In genomic region chr9:130286072-130286770, GRCh38 we compare ENCODE assay signal across 18 cellular contexts. TPM values are rescaled to one million over a fixed set of nuclear protein-coding genes. Genes with fewer than 3 reads are reported as not detected.
DNase-seq lines count a peak whose midpoint lies in the region; ATAC-seq and TF ChIP-seq lines count a peak whose summit lies in the region.
"Had no signal": no experiment of that assay in that cellular context is flagged by ENCODE, and none has a peak within 500 bp of the region (broad histone marks: within the 10 kb centered on the region; RNA-seq: fewer than 3 reads in every experiment).

No MANE protein-coding gene starts in this region.

- H3K4me3 ChIP-seq in HEK293 (ENCODE audit: low read depth, low read length): no peak overlapping the region
- no peak overlapping the region for H3K4me3 ChIP-seq in endodermal cell (ENCODE audit: low read length)
- H3K4me3 ChIP-seq in sigmoid colon: no peak overlapping the region

- TF ChIP-seq POLR2A in sigmoid colon (IDR thresholded peaks at IDR 0.05): no peak

- H3K27me3 ChIP-seq in endodermal cell (ENCODE audit: control insufficient read depth, insufficient read depth, low read length, poor library complexity, severe bottlenecking) (no peaks in the 10 kb centered on the region), sigmoid colon (no peaks in the 10 kb centered on the region)

- H3K27ac ChIP-seq in HEK293 (ENCODE audit: extremely low read depth, low read depth, low read length): no peak overlapping the region
- no peak overlapping the region for H3K27ac ChIP-seq in endodermal cell (ENCODE audit: low read depth, low read length)
- peak overlapping the region in 3 of 4 donors; percentile 56 to 95 (median 91) for H3K27ac ChIP-seq in sigmoid colon

- H3K4me3 Mint-ChIP-seq in endodermal cell: no peak overlapping the region

- peaks cover 6% of the 10 kb centered on the region for H3K4me1 Mint-ChIP-seq in endodermal cell

- TF ChIP-seq CTCF in HEK293 (tag by site-specific recombination; IDR thresholded peaks at IDR 0.05): no peak
- TF ChIP-seq CTCF in endodermal cell (conservative IDR thresholded peaks at IDR 0.05): no peak
- TF ChIP-seq CTCF in sigmoid colon (IDR thresholded peaks at IDR 0.05): no peak

- H3K9me3 ChIP-seq in HEK293 (ENCODE audit: control insufficient read depth, insufficient read depth, low read depth, low read length) (no peaks in the 10 kb centered on the region), endodermal cell (ENCODE audit: control insufficient read depth, low read length) (no peaks in the 10 kb centered on the region), sigmoid colon (no peaks in the 10 kb centered on the region)

- H3K27ac Mint-ChIP-seq in endodermal cell: no peak overlapping the region

- H3K36me3 Mint-ChIP-seq in endodermal cell (ENCODE audit: low read depth): no peaks in the 10 kb centered on the region

- CTCF ChIA-PET in HEK293 (lab: Yijun Ruan, JAX): no interaction called here

- H3K27me3 Mint-ChIP-seq in endodermal cell (ENCODE audit: insufficient read depth): no peaks in the 10 kb centered on the region

- intact Hi-C loops in sigmoid colon (cut with DNase I): loop anchor here (5.0 kb wide), 1 partner anchor 41 kb away; no protein-coding TSS in a partner anchor

- WGBS in endodermal cell (ENCODE audit: insufficient coverage in 1 of 2, insufficient read length in 1 of 2), 2 experiments: 87 to 89% methylated on average over 14 to 17 of the region's 17 CpGs
- 85 to 86% methylated on average over 17 of the region's 17 CpGs for WGBS in sigmoid colon, 2 donors

- no peak overlapping the region for H3K9ac ChIP-seq in endodermal cell (ENCODE audit: extremely low read depth, low read length, poor library complexity, severe bottlenecking)

- no peaks in the 10 kb centered on the region for H3K9me3 Mint-ChIP-seq in endodermal cell

- H3K4me1 ChIP-seq in HEK293 (ENCODE audit: control insufficient read depth, insufficient read depth, low read length): peaks cover 8% of the 10 kb centered on the region
- H3K4me1 ChIP-seq in endodermal cell (ENCODE audit: control insufficient read depth, insufficient read depth, low read length): no peaks in the 10 kb centered on the region
- H3K4me1 ChIP-seq in sigmoid colon: peaks cover 0 to 99% (median 85%) of the 10 kb centered on the region in 4 donors

- POLR2A ChIA-PET in HEK293 (lab: Yijun Ruan, JAX): interaction anchor here (0.6 kb wide), 1 partner anchor 48 kb away, joined by 3 read pairs; no protein-coding TSS in a partner anchor

- DNase-seq in endodermal cell (peak; percentile 31), islet precursor cell (peak; percentile 52), sigmoid colon (no peak), SKM-1 (lab: John Stamatoyannopoulos, UW; ENCODE audit: unreplicated experiment) (no peak), NCI-H526 (lab: John Stamatoyannopoulos, UW) (no peak)
- no peak for DNase-seq in activated CD4-positive, CD25-positive, alpha-beta regulatory T cell (lab: John Stamatoyannopoulos, UW)
- DNase-seq: C1 segment of cervical spinal cord; KG1; NCI-H1105 treated with DMSO at 0.1 percent for 48 hours; NCI-H1694; NCI-H2081 treated with DMSO at 0.1 percent for 48 hours; NCI-H446 treated with DMSO at 0.1 percent for 48 hours; NCI-H748 treated with DMSO at 0.1 percent for 48 hours; NK-92 treated with Interleukin-12 subunit alpha and Interleukin-12 subunit beta, amount 100 ng/mL, for 24 hours; SHP77 had no signal

- H3K36me3 ChIP-seq in HEK293 (ENCODE audit: control insufficient read depth in 2 of 2, insufficient read depth in 1 of 2, low read length in 2 of 2): no peaks in the 10 kb centered on the region
- no peaks in the 10 kb centered on the region for H3K36me3 ChIP-seq in endodermal cell (ENCODE audit: control insufficient read depth, insufficient read depth, low read length)
- H3K36me3 ChIP-seq in sigmoid colon: peaks cover 0 to 14% (median 3%) of the 10 kb centered on the region in 4 donors

- no peak for TF ChIP-seq EP300 in sigmoid colon (IDR thresholded peaks at IDR 0.05)

- no peak for ATAC-seq in GM21825 (IDR thresholded peaks at IDR 0.05; ENCODE audit: unreplicated experiment)

TF ChIP-seq in HEK293, 187 proteins besides CTCF, POLR2A, EP300 and RAD21:
- TF ChIP-seq SCRT1 (tag by site-specific recombination; IDR thresholded peaks at IDR 0.05; ENCODE audit: borderline replicate concordance) (0 out of 2 replicates have a peak, but pooled peaks have one; percentile 18), HIC1 (tag by site-specific recombination; IDR thresholded peaks at IDR 0.05) (no peak), ZNF664 (tag by site-specific recombination; IDR thresholded peaks at IDR 0.05) (no peak)

RNA-seq across cellular contexts. Expression of gene HMCN2, which starts 20.7 kb away (rescaled TPM):
- total RNA-seq in endodermal cell (1 to 10 TPM; 3.3 to 3.9 TPM), sigmoid colon (100 to 1,000 TPM in 1 of 4 donors, 10 to 100 TPM in 2, 1 to 10 TPM in 1; 8.2 to 106 (median 35.7) TPM)
- polyA plus RNA-seq in endodermal cell (2013, experiment 1 of 2): 0.57 TPM
- polyA plus RNA-seq in endodermal cell (2013, experiment 2 of 2): 0.33 TPM
- 10 to 100 TPM in 1 of 3 donors, 1 to 10 TPM in 2; 3.6 to 44.0 (median 6.0) TPM for polyA plus RNA-seq in sigmoid colon
- total RNA-seq: OCI-LY7 had no signal

Comparison
In these comparisons a context has a peak if more than half of its experiments do, and no peak if none do; other contexts are left out.
1. H3K27ac ChIP-seq: peak in sigmoid colon (3 of 4); none in HEK293 (single experiment) and endodermal cell (single experiment).
2. DNase-seq: peak in endodermal cell (single experiment) and islet precursor cell (single experiment); none in sigmoid colon (single experiment), SKM-1 (single experiment), activated CD4-positive, CD25-positive, alpha-beta regulatory T cell (0 of 4) and NCI-H526 (0 of 2).